1 cellular context compared by ENCODE assay signal in the genomic region with DNA sequence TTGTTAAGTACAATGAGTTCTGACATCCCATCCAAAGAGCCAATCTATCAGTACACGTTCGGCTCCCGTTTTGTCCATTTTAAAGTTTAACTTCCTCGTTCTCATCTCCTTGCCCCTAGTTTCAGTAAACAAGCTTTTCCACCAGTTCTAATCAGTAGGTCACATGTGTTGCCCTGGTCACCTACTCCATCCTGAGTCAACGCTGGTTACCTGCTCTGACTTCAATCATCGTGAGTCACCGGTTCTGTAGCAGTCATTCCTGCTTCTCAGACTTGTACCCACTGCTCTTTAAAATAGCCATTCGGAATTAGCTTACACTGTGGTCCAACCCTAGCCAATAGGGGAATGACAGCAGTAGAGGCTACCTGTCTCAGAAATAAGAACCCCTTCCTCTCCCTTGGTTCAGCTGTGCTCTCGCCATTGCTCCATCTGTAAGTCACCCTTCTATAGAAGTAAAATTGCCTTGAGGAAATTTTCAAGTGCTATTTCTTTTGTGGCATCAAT.
TF ChIP-seq lines count a peak whose summit lies in the region.

No MANE protein-coding gene starts in this region.

TF ChIP-seq in HepG2, 621 proteins besides CTCF, POLR2A, EP300 and RAD21 (continued from another document and continues in another):
- TF ChIP-seq, protein P1, sequence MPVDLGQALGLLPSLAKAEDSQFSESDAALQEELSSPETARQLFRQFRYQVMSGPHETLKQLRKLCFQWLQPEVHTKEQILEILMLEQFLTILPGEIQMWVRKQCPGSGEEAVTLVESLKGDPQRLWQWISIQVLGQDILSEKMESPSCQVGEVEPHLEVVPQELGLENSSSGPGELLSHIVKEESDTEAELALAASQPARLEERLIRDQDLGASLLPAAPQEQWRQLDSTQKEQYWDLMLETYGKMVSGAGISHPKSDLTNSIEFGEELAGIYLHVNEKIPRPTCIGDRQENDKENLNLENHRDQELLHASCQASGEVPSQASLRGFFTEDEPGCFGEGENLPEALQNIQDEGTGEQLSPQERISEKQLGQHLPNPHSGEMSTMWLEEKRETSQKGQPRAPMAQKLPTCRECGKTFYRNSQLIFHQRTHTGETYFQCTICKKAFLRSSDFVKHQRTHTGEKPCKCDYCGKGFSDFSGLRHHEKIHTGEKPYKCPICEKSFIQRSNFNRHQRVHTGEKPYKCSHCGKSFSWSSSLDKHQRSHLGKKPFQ (CRISPR knock-in tag; IDR thresholded peaks at IDR 0.05; ENCODE audit: insufficient replicate concordance) = no peak
- TF ChIP-seq, protein P2, sequence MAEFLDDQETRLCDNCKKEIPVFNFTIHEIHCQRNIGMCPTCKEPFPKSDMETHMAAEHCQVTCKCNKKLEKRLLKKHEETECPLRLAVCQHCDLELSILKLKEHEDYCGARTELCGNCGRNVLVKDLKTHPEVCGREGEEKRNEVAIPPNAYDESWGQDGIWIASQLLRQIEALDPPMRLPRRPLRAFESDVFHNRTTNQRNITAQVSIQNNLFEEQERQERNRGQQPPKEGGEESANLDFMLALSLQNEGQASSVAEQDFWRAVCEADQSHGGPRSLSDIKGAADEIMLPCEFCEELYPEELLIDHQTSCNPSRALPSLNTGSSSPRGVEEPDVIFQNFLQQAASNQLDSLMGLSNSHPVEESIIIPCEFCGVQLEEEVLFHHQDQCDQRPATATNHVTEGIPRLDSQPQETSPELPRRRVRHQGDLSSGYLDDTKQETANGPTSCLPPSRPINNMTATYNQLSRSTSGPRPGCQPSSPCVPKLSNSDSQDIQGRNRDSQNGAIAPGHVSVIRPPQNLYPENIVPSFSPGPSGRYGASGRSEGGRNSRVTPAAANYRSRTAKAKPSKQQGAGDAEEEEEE (CRISPR knock-in tag; IDR thresholded peaks at IDR 0.05; ENCODE audit: borderline replicate concordance) = no peak
- no peak for TF ChIP-seq ZNF720 (CRISPR knock-in tag; IDR thresholded peaks at IDR 0.05)
- TF ChIP-seq, protein P3, sequence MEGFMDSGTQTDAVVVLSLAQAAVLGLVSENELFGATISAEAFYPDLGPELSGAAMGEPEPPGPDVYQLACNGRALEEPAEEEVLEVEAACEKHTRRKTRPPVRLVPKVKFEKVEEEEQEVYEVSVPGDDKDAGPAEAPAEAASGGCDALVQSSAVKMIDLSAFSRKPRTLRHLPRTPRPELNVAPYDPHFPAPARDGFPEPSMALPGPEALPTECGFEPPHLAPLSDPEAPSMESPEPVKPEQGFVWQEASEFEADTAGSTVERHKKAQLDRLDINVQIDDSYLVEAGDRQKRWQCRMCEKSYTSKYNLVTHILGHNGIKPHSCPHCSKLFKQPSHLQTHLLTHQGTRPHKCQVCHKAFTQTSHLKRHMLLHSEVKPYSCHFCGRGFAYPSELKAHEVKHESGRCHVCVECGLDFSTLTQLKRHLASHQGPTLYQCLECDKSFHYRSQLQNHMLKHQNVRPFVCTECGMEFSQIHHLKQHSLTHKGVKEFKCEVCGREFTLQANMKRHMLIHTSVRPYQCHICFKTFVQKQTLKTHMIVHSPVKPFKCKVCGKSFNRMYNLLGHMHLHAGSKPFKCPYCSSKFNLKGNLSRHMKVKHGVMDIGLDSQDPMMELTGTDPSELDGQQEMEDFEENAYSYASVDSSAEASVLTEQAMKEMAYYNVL (CRISPR knock-in tag; IDR thresholded peaks at IDR 0.05; ENCODE audit: borderline replicate concordance) = peak; percentile 73; the same call in 1 of the 2 replicates
- TF ChIP-seq MEIS2 (CRISPR knock-in tag; IDR thresholded peaks at IDR 0.05) = peak; percentile 60
- TF ChIP-seq NFE2 (CRISPR knock-in tag; IDR thresholded peaks at IDR 0.05) = no peak
- TF ChIP-seq, protein P4, sequence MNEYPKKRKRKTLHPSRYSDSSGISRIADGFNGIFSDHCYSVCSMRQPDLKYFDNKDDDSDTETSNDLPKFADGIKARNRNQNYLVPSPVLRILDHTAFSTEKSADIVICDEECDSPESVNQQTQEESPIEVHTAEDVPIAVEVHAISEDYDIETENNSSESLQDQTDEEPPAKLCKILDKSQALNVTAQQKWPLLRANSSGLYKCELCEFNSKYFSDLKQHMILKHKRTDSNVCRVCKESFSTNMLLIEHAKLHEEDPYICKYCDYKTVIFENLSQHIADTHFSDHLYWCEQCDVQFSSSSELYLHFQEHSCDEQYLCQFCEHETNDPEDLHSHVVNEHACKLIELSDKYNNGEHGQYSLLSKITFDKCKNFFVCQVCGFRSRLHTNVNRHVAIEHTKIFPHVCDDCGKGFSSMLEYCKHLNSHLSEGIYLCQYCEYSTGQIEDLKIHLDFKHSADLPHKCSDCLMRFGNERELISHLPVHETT (CRISPR knock-in tag; conservative IDR thresholded peaks at IDR 0.05) = no peak
- TF ChIP-seq, protein P5, sequence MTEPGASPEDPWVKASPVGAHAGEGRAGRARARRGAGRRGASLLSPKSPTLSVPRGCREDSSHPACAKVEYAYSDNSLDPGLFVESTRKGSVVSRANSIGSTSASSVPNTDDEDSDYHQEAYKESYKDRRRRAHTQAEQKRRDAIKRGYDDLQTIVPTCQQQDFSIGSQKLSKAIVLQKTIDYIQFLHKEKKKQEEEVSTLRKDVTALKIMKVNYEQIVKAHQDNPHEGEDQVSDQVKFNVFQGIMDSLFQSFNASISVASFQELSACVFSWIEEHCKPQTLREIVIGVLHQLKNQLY (CRISPR knock-in tag; IDR thresholded peaks at IDR 0.05) = 0 out of 2 replicates have a peak, but pooled peaks have one; percentile 71
- TF ChIP-seq, protein P6, sequence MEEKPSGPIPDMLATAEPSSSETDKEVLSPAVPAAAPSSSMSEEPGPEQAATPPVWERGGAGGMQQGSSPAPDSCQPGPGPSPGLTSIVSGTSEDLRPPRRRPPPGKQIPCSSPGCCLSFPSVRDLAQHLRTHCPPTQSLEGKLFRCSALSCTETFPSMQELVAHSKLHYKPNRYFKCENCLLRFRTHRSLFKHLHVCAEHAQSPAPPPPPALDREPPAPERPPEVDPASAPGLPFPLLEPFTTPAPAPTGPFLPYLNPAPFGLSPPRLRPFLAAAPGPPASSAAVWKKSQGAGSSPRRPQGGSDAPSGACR (CRISPR knock-in tag; IDR thresholded peaks at IDR 0.05) = peak; percentile 65; the same call in 1 of the 2 replicates
- no peak for TF ChIP-seq FOXA1 (IDR thresholded peaks at IDR 0.05)
- TF ChIP-seq FOXA1 (CRISPR knock-in tag; IDR thresholded peaks at IDR 0.05) = peak; percentile 96
- TF ChIP-seq ZNF782 (CRISPR knock-in tag; IDR thresholded peaks at IDR 0.05; ENCODE audit: borderline replicate concordance) = 0 out of 2 replicates have a peak, but pooled peaks have one; percentile 52
- 0 out of 2 replicates have a peak, but pooled peaks have one; percentile 32 for TF ChIP-seq SNAPC2 (CRISPR knock-in tag; IDR thresholded peaks at IDR 0.05)
- TF ChIP-seq SAP130 (CRISPR knock-in tag; IDR thresholded peaks at IDR 0.05; ENCODE audit: low read depth) = peak; percentile 93
- no peak for TF ChIP-seq SRSF1 (optimal IDR thresholded peaks at IDR 0.05; ENCODE audit: low read depth, low read length)
- peak; percentile 82; the same call in 1 of the 2 replicates for TF ChIP-seq ZKSCAN5 (CRISPR knock-in tag; IDR thresholded peaks at IDR 0.05)
- peak; percentile 84 for TF ChIP-seq ZNF543 (CRISPR knock-in tag; IDR thresholded peaks at IDR 0.05)
- TF ChIP-seq, protein P7, sequence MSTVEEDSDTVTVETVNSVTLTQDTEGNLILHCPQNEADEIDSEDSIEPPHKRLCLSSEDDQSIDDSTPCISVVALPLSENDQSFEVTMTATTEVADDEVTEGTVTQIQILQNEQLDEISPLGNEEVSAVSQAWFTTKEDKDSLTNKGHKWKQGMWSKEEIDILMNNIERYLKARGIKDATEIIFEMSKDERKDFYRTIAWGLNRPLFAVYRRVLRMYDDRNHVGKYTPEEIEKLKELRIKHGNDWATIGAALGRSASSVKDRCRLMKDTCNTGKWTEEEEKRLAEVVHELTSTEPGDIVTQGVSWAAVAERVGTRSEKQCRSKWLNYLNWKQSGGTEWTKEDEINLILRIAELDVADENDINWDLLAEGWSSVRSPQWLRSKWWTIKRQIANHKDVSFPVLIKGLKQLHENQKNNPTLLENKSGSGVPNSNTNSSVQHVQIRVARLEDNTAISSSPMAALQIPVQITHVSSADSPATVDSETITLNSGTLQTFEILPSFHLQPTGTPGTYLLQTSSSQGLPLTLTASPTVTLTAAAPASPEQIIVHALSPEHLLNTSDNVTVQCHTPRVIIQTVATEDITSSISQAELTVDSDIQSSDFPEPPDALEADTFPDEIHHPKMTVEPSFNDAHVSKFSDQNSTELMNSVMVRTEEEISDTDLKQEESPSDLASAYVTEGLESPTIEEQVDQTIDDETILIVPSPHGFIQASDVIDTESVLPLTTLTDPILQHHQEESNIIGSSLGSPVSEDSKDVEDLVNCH (CRISPR knock-in tag; IDR thresholded peaks at IDR 0.05) = peak; percentile 85; the same call in 1 of the 2 replicates
- TF ChIP-seq, protein P8, sequence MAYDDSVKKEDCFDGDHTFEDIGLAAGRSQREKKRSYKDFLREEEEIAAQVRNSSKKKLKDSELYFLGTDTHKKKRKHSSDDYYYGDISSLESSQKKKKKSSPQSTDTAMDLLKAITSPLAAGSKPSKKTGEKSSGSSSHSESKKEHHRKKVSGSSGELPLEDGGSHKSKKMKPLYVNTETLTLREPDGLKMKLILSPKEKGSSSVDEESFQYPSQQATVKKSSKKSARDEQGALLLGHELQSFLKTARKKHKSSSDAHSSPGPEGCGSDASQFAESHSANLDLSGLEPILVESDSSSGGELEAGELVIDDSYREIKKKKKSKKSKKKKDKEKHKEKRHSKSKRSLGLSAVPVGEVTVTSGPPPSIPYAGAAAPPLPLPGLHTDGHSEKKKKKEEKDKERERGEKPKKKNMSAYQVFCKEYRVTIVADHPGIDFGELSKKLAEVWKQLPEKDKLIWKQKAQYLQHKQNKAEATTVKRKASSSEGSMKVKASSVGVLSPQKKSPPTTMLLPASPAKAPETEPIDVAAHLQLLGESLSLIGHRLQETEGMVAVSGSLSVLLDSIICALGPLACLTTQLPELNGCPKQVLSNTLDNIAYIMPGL (CRISPR knock-in tag; IDR thresholded peaks at IDR 0.05; ENCODE audit: borderline replicate concordance in 1 of 2, low read depth in 1 of 2) = peak in 1 of 2 experiments; percentile 32; a peak in 1 of 4 replicates
- TF ChIP-seq TBL1XR1 (IDR thresholded peaks at IDR 0.05; ENCODE audit: borderline replicate concordance, low read length, partially characterized antibody) = peak; percentile 56
- TF ChIP-seq KAT8 (CRISPR knock-in tag; IDR thresholded peaks at IDR 0.05) = peak; percentile 75
- TF ChIP-seq, protein P9, sequence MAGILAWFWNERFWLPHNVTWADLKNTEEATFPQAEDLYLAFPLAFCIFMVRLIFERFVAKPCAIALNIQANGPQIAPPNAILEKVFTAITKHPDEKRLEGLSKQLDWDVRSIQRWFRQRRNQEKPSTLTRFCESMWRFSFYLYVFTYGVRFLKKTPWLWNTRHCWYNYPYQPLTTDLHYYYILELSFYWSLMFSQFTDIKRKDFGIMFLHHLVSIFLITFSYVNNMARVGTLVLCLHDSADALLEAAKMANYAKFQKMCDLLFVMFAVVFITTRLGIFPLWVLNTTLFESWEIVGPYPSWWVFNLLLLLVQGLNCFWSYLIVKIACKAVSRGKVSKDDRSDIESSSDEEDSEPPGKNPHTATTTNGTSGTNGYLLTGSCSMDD (CRISPR knock-in tag; IDR thresholded peaks at IDR 0.05) = no peak
- TF ChIP-seq THAP11 (CRISPR knock-in tag; IDR thresholded peaks at IDR 0.05) = peak; percentile 63; the same call in 1 of the 2 replicates
- TF ChIP-seq, protein P10, sequence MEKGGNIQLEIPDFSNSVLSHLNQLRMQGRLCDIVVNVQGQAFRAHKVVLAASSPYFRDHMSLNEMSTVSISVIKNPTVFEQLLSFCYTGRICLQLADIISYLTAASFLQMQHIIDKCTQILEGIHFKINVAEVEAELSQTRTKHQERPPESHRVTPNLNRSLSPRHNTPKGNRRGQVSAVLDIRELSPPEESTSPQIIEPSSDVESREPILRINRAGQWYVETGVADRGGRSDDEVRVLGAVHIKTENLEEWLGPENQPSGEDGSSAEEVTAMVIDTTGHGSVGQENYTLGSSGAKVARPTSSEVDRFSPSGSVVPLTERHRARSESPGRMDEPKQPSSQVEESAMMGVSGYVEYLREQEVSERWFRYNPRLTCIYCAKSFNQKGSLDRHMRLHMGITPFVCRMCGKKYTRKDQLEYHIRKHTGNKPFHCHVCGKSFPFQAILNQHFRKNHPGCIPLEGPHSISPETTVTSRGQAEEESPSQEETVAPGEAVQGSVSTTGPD (CRISPR knock-in tag; IDR thresholded peaks at IDR 0.05) = no peak
- peak; percentile 48; the same call in 1 of the 2 replicates for TF ChIP-seq KMT2B (CRISPR knock-in tag; IDR thresholded peaks at IDR 0.05)
- TF ChIP-seq ZNF674 (CRISPR knock-in tag; IDR thresholded peaks at IDR 0.05; ENCODE audit: low read depth) = no peak
- TF ChIP-seq PRMT3 (CRISPR knock-in tag; IDR thresholded peaks at IDR 0.05; ENCODE audit: borderline replicate concordance, low read depth) = no peak
- TF ChIP-seq ZNF484 (CRISPR knock-in tag; IDR thresholded peaks at IDR 0.05; ENCODE audit: borderline replicate concordance, low read depth) = no peak
- TF ChIP-seq ISX (CRISPR knock-in tag; conservative IDR thresholded peaks at IDR 0.05) = 0 out of 2 replicates have a peak, but pooled peaks have one; percentile 64
- TF ChIP-seq, protein P11, sequence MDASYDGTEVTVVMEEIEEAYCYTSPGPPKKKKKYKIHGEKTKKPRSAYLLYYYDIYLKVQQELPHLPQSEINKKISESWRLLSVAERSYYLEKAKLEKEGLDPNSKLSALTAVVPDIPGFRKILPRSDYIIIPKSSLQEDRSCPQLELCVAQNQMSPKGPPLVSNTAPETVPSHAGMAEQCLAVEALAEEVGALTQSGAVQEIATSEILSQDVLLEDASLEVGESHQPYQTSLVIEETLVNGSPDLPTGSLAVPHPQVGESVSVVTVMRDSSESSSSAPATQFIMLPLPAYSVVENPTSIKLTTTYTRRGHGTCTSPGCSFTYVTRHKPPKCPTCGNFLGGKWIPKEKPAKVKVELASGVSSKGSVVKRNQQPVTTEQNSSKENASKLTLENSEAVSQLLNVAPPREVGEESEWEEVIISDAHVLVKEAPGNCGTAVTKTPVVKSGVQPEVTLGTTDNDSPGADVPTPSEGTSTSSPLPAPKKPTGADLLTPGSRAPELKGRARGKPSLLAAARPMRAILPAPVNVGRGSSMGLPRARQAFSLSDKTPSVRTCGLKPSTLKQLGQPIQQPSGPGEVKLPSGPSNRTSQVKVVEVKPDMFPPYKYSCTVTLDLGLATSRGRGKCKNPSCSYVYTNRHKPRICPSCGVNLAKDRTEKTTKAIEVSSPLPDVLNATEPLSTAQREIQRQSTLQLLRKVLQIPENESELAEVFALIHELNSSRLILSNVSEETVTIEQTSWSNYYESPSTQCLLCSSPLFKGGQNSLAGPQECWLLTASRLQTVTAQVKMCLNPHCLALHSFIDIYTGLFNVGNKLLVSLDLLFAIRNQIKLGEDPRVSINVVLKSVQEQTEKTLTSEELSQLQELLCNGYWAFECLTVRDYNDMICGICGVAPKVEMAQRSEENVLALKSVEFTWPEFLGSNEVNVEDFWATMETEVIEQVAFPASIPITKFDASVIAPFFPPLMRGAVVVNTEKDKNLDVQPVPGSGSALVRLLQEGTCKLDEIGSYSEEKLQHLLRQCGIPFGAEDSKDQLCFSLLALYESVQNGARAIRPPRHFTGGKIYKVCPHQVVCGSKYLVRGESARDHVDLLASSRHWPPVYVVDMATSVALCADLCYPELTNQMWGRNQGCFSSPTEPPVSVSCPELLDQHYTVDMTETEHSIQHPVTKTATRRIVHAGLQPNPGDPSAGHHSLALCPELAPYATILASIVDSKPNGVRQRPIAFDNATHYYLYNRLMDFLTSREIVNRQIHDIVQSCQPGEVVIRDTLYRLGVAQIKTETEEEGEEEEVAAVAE (CRISPR knock-in tag; IDR thresholded peaks at IDR 0.05; ENCODE audit: borderline replicate concordance) = peak; percentile 33; the same call in 1 of the 2 replicates
- TF ChIP-seq ZNF772 (CRISPR knock-in tag; IDR thresholded peaks at IDR 0.05) = 0 out of 2 replicates have a peak, but pooled peaks have one; percentile 62
- TF ChIP-seq MIXL1 (CRISPR knock-in tag; IDR thresholded peaks at IDR 0.05) = peak; percentile 93
- TF ChIP-seq TCF7 (IDR thresholded peaks at IDR 0.05; ENCODE audit: low read depth) = peak; percentile 63
- TF ChIP-seq TARDBP (CRISPR knock-in tag; IDR thresholded peaks at IDR 0.05) = peak; percentile 81
